3 cellular contexts compared by ENCODE assay signal in the genomic region with DNA sequence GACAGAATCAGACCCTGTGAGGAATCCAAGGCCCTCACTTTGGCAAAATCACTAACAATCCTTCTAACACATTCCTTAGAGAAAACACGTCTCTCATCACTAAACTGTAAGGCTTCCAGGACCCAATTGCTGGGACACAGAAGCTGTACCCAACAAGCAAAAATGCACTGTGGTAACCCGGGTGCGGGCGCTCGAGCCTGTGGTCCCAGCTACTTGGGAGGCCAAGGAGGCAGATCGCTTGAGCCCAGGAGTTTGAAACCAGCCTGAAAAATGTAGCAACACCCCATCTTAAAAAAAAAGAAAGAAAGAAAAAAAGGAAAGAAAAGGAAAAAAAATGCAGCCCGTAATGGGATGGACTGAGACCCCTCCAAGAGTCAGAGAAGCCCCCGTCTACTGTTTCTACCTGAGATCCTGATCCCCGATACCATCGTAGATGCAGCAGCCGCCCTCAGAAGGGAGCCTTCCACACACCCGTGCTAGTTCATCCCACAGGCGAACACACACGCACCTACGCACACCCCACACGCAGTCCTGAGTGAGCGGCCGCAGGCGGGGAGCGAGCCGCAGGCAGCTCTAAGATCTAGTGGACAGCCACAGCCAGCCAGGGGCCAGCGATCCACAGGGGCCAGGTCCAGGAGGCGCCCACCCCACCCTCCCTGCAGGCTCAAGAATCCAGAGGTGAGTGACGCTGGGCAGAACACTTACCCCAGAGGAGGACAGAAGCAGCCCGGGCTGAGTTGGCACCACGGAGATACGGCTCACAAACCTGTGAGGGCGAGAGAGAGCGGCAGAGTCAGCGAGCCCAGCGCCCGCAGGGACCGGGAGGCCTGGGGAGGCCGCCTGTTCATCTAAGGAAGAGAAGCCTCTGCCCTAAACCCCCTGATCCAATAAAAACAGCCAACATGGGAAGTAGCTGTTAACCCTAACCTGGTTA.
TF ChIP-seq lines count a peak whose summit lies in the region.

No MANE protein-coding gene starts in this region.

TF ChIP-seq in GM23338, 12 proteins besides CTCF, POLR2A, EP300 and RAD21 (continues in another document):
- TF ChIP-seq EZH2 (IDR thresholded peaks at IDR 0.05; ENCODE audit: low read depth, unreplicated experiment) (no peak), CREB1 (CRISPR knock-in tag; IDR thresholded peaks at IDR 0.05; ENCODE audit: low read depth) (no peak), ZNF331 (CRISPR knock-in tag; IDR thresholded peaks at IDR 0.05; ENCODE audit: low read depth) (no peak), EZH2phosphoT487 (IDR thresholded peaks at IDR 0.05; ENCODE audit: unreplicated experiment) (no peak)
- TF ChIP-seq, protein P1, sequence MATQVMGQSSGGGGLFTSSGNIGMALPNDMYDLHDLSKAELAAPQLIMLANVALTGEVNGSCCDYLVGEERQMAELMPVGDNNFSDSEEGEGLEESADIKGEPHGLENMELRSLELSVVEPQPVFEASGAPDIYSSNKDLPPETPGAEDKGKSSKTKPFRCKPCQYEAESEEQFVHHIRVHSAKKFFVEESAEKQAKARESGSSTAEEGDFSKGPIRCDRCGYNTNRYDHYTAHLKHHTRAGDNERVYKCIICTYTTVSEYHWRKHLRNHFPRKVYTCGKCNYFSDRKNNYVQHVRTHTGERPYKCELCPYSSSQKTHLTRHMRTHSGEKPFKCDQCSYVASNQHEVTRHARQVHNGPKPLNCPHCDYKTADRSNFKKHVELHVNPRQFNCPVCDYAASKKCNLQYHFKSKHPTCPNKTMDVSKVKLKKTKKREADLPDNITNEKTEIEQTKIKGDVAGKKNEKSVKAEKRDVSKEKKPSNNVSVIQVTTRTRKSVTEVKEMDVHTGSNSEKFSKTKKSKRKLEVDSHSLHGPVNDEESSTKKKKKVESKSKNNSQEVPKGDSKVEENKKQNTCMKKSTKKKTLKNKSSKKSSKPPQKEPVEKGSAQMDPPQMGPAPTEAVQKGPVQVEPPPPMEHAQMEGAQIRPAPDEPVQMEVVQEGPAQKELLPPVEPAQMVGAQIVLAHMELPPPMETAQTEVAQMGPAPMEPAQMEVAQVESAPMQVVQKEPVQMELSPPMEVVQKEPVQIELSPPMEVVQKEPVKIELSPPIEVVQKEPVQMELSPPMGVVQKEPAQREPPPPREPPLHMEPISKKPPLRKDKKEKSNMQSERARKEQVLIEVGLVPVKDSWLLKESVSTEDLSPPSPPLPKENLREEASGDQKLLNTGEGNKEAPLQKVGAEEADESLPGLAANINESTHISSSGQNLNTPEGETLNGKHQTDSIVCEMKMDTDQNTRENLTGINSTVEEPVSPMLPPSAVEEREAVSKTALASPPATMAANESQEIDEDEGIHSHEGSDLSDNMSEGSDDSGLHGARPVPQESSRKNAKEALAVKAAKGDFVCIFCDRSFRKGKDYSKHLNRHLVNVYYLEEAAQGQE (IDR thresholded peaks at IDR 0.05; ENCODE audit: unreplicated experiment): no peak

TF ChIP-seq in GM12878, 131 proteins besides CTCF, POLR2A, EP300 and RAD21:
- TF ChIP-seq LARP7 (IDR thresholded peaks at IDR 0.05): no peak
- no peak for TF ChIP-seq BACH1 (IDR thresholded peaks at IDR 0.05; ENCODE audit: borderline replicate concordance)
- TF ChIP-seq HCFC1 (IDR thresholded peaks at IDR 0.05; ENCODE audit: low read length): no peak
- no peak for TF ChIP-seq NFXL1 (IDR thresholded peaks at IDR 0.05; ENCODE audit: borderline replicate concordance)
- no peak for TF ChIP-seq MYB (IDR thresholded peaks at IDR 0.05; ENCODE audit: borderline replicate concordance, low read depth, low read length)
- no peak for TF ChIP-seq FOS (IDR thresholded peaks at IDR 0.05; ENCODE audit: borderline replicate concordance, extremely low read depth, insufficient read length)

TF ChIP-seq in HepG2, 621 proteins besides CTCF, POLR2A, EP300 and RAD21:
- TF ChIP-seq RBFOX2 (IDR thresholded peaks at IDR 0.05; ENCODE audit: low read depth, low read length) (0 out of 2 replicates have a peak, but pooled peaks have one; percentile 7), SMARCC2 (IDR thresholded peaks at IDR 0.05) (no peak)
TF ChIP-seq in HepG2: peak in this region for 1.
